Comparison of ENCODE assay signal across 24 cellular contexts in the genomic region with DNA sequence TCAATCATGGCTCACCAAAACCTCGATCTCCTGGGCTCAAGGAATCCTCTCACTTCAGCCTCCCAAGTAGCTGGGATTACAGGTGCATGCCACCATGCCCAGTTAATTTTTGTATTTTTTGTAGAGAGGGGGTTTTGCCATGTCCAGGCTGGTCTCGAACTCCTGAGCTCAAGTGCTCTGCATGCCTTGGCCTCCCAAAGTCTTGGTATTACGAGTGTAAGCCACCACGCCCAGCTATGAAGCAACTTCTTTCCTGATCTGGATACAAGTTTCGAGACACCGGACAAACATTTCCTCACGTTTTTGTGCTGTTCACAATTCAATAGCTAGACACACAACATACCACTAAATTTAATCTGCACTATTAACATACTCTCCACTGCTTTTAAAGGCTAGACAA.
"Had no signal": no experiment of that assay in that cellular context is flagged by ENCODE, and none has a peak within 500 bp of the region (broad histone marks: within the 10 kb centered on the region; RNA-seq: fewer than 3 reads in every experiment).

No MANE protein-coding gene starts in this region.

- H3K79me2 ChIP-seq: hepatocyte had no signal

- H3K4me3 Mint-ChIP-seq: endodermal cell; naive thymus-derived CD8-positive, alpha-beta T cell; stimulated activated naive B cell treated with anti-CD40 and anti-IgM and Interleukin-4, amounts not matched to agents 10 μg/mL and 1 μg/mL and 100 μg/mL, for 72 hours had no signal

- ATAC-seq: left colon; mucosa of descending colon; naive thymus-derived CD8-positive, alpha-beta T cell; pancreas; sciatic nerve; stimulated activated naive B cell treated with anti-CD40 and anti-IgM and Interleukin-4, amounts not matched to agents 10 μg/mL and 1 μg/mL and 100 μg/mL, for 72 hours had no signal

- H3K36me3 Mint-ChIP-seq: naive thymus-derived CD8-positive, alpha-beta T cell; stimulated activated naive B cell treated with anti-CD40 and anti-IgM and Interleukin-4, amounts not matched to agents 10 μg/mL and 1 μg/mL and 100 μg/mL, for 72 hours had no signal

- H3K9me3 Mint-ChIP-seq: endodermal cell; naive thymus-derived CD8-positive, alpha-beta T cell; neural crest cell; stimulated activated naive B cell treated with anti-CD40 and anti-IgM and Interleukin-4, amounts not matched to agents 10 μg/mL and 1 μg/mL and 100 μg/mL, for 72 hours had no signal

- H3K9me3 ChIP-seq: colonic mucosa, mucosa of descending colon, pancreas, spleen, stomach, thoracic aorta, transverse colon had no signal

- H3K27me3 ChIP-seq: pancreas had no signal

- FAIRE-seq: pancreas had no signal

- H3K27ac ChIP-seq: colonic mucosa, hepatocyte, pancreas, spleen, stomach, thoracic aorta, transverse colon had no signal

- H3K4me3 ChIP-seq: colonic mucosa, mucosa of descending colon, pancreas, spleen, stomach had no signal

- H3K27ac Mint-ChIP-seq: endodermal cell; naive thymus-derived CD8-positive, alpha-beta T cell; progenitor cell of endocrine pancreas; stimulated activated naive B cell treated with anti-CD40 and anti-IgM and Interleukin-4, amounts not matched to agents 10 μg/mL and 1 μg/mL and 100 μg/mL, for 72 hours had no signal

- H3K4me1 ChIP-seq: colonic mucosa, pancreas had no signal

- H3K36me3 ChIP-seq: colonic mucosa, pancreas, spleen, stomach, thoracic aorta, transverse colon had no signal

- DNase-seq: colonic mucosa; dermis blood vessel endothelial cell; effector CD4-positive, alpha-beta T cell; endodermal cell; foreskin melanocyte; left colon; mammary epithelial cell; mucosa of descending colon; naive thymus-derived CD8-positive, alpha-beta T cell; nucleus accumbens; pancreas; spleen; stimulated activated CD4-positive, alpha-beta T cell treated with anti-CD3 and anti-CD28 coated beads, Interleukin-15, amount 100 ng/mL, for 24 hours; stimulated activated CD4-positive, alpha-beta T cell treated with anti-CD3 and anti-CD28 coated beads, Interleukin-1b, Interleukin-23, amount 100 ng/mL, for 48 hours; stimulated activated CD4-positive, alpha-beta T cell treated with anti-CD3 and anti-CD28 coated beads, Interleukin-4, amount 100 ng/mL, for 4 hours; stimulated activated naive B cell treated with anti-CD40 and anti-IgM and Interleukin-4, amounts not matched to agents 10 μg/mL and 1 μg/mL and 100 μg/mL, for 72 hours; stomach; substantia nigra; transverse colon had no signal

- H2AFZ ChIP-seq: hepatocyte had no signal
